Comparison of ENCODE assay signal across 1 cellular context in genomic region chr10:99234067-99234738, GRCh38.
TF ChIP-seq lines count a peak whose summit lies in the region.

No MANE protein-coding gene starts in this region.

TF ChIP-seq in H1, 55 proteins besides CTCF, POLR2A, EP300 and RAD21 (continued from another document):
- TF ChIP-seq RBBP5 (IDR thresholded peaks at IDR 0.05; ENCODE audit: borderline replicate concordance, low read depth, low read length) (0 out of 2 replicates have a peak, but pooled peaks have one; percentile 47), TAF1 (IDR thresholded peaks at IDR 0.05; ENCODE audit: low read depth, low read length) (no peak), EZH2 (IDR thresholded peaks at IDR 0.05; ENCODE audit: low read depth, low read length, severe bottlenecking) (peak; percentile 89), ASH2L (IDR thresholded peaks at IDR 0.05; ENCODE audit: low read length) (peak; percentile 40)
